In genomic region chr2:109162999-109163398, GRCh38 we compare ENCODE assay signal across 13 cellular contexts. TPM values are rescaled to one million over a fixed set of nuclear protein-coding genes. Genes with fewer than 3 reads are reported as not detected.
A peak's percentile ranks its signal among the peaks of the same experiment; 100 is the strongest.
DNase-seq lines count a peak whose midpoint lies in the region; ATAC-seq, FAIRE-seq and TF ChIP-seq lines count a peak whose summit lies in the region.
"Had no signal": no experiment of that assay in that cellular context is flagged by ENCODE, and none has a peak within 500 bp of the region (broad histone marks: within the 10 kb centered on the region; RNA-seq: fewer than 3 reads in every experiment).

No MANE protein-coding gene starts in this region.

- 26% methylated on average over 7 of the region's 7 CpGs for WGBS in right cardiac atrium

- no peak overlapping the region for H3K27ac ChIP-seq in astrocyte (ENCODE audit: low read depth, low read length)
- no peak overlapping the region for H3K27ac ChIP-seq in right cardiac atrium (ENCODE audit: low read length)

- no peaks in the 10 kb centered on the region for H3K9me3 ChIP-seq in astrocyte (ENCODE audit: insufficient read depth, low read depth, low read length)
- no peaks in the 10 kb centered on the region for H3K9me3 ChIP-seq in right cardiac atrium (ENCODE audit: control insufficient read depth, low read length)

- no peaks in the 10 kb centered on the region for H3K36me3 ChIP-seq in astrocyte (ENCODE audit: insufficient read depth, low read length)

- H3K4me2 ChIP-seq in astrocyte (ENCODE audit: low read length): peak overlapping the region; percentile 14

- intact Hi-C loops in right cardiac atrium (cut with DNase I): no loop called here

- H3K79me2 ChIP-seq in astrocyte (ENCODE audit: insufficient read depth, low read length): peaks cover 10% of the 10 kb centered on the region

- H2AFZ ChIP-seq in astrocyte (ENCODE audit: low read depth, low read length): no peak overlapping the region

- H3K36me3 Mint-ChIP-seq in astrocyte (ENCODE audit: low read depth, unreplicated experiment) (peaks cover 15% of the 10 kb centered on the region), immature natural killer cell (no peaks in the 10 kb centered on the region)
- H3K36me3 Mint-ChIP-seq: activated naive CD8-positive, alpha-beta T cell treated with anti-CD3 and anti-CD28 coated beads, Interleukin-2, amount 10 ng/mL, durations not matched to agents 7 days and 5 days had no signal

- TF ChIP-seq POLR2A in GM12892 (IDR thresholded peaks at IDR 0.05; ENCODE audit: low read depth, low read length): no peak

- H4K20me1 ChIP-seq in astrocyte (ENCODE audit: insufficient read depth, low read length): peaks cover 31% of the 10 kb centered on the region

- H3K4me1 Mint-ChIP-seq in astrocyte (ENCODE audit: low read depth, unreplicated experiment) (peaks cover 30% of the 10 kb centered on the region), immature natural killer cell (no peaks in the 10 kb centered on the region)

- TF ChIP-seq CTCF in astrocyte (IDR thresholded peaks at IDR 0.05; ENCODE audit: insufficient read depth, low read depth, low read length): no peak

- DNase-seq in DMS153 treated with DMSO at 0.1 percent for 48 hours (lab: John Stamatoyannopoulos, UW; ENCODE audit: unreplicated experiment) (peak; percentile 44), NCI-H2081 treated with DMSO at 0.1 percent for 48 hours (lab: John Stamatoyannopoulos, UW) (peak; percentile 42), astrocyte (ENCODE audit: low read depth) (peak; percentile 78), right cardiac atrium (peak; percentile 69 to 83 (median 74)), NCI-H1930 (lab: John Stamatoyannopoulos, UW) (no peak), GM12892 (ENCODE audit: insufficient read length) (no peak), immature natural killer cell (no peak)
- DNase-seq: activated CD8-positive, alpha-beta T cell treated with anti-CD3 and anti-CD28 coated beads, Interleukin-2, amount 10 ng/mL, durations not matched to agents 7 days and 5 days; activated naive CD8-positive, alpha-beta T cell treated with anti-CD3 and anti-CD28 coated beads, Interleukin-2, amount 10 ng/mL, durations not matched to agents 7 days and 5 days; nephron progenitor cell; stimulated activated naive CD4-positive, alpha-beta T cell treated with Interleukin-2 at 50 U/mL for 16 hours; T-helper 9 cell had no signal

- no peak overlapping the region for H3K4me3 ChIP-seq in astrocyte (ENCODE audit: insufficient read depth, low read depth, low read length)
- H3K4me3 ChIP-seq in right cardiac atrium (ENCODE audit: low read length): no peak overlapping the region

- H3K9ac ChIP-seq in astrocyte (ENCODE audit: low read length): no peak overlapping the region

- peaks cover 23% of the 10 kb centered on the region for H3K27me3 Mint-ChIP-seq in astrocyte (ENCODE audit: low read depth, unreplicated experiment)
- peaks cover 2 to 15% (median 7%) of the 10 kb centered on the region in 3 donors for H3K27me3 Mint-ChIP-seq in immature natural killer cell (ENCODE audit: low read depth in 3 of 3)
- H3K27me3 Mint-ChIP-seq: activated naive CD8-positive, alpha-beta T cell treated with anti-CD3 and anti-CD28 coated beads, Interleukin-2, amount 10 ng/mL, durations not matched to agents 7 days and 5 days had no signal

- H3K27ac Mint-ChIP-seq in astrocyte (ENCODE audit: unreplicated experiment) (no peak overlapping the region), immature natural killer cell (no peak overlapping the region)
- H3K27ac Mint-ChIP-seq: activated CD8-positive, alpha-beta T cell treated with anti-CD3 and anti-CD28 coated beads, Interleukin-2, amount 10 ng/mL, durations not matched to agents 7 days and 5 days; activated naive CD8-positive, alpha-beta T cell treated with anti-CD3 and anti-CD28 coated beads, Interleukin-2, amount 10 ng/mL, durations not matched to agents 7 days and 5 days; nephron progenitor cell had no signal

- ATAC-seq in right cardiac atrium (peak; percentile 69 to 80), HG03139 (IDR thresholded peaks at IDR 0.05; ENCODE audit: unreplicated experiment) (no peak)
- ATAC-seq: activated CD8-positive, alpha-beta T cell treated with anti-CD3 and anti-CD28 coated beads, Interleukin-2, amount 10 ng/mL, durations not matched to agents 7 days and 5 days had no signal

- H3K27me3 ChIP-seq in astrocyte (ENCODE audit: insufficient read depth, low read length) (no peaks in the 10 kb centered on the region), right cardiac atrium (ENCODE audit: control insufficient read depth, insufficient read depth) (no peaks in the 10 kb centered on the region)

- H3K4me1 ChIP-seq in astrocyte (ENCODE audit: insufficient read depth, low read length): peaks cover 31% of the 10 kb centered on the region
- peaks cover 14% of the 10 kb centered on the region for H3K4me1 ChIP-seq in right cardiac atrium (ENCODE audit: control insufficient read depth, insufficient read depth, low read length)

- H3K9me3 Mint-ChIP-seq in astrocyte (ENCODE audit: unreplicated experiment): peaks cover 3% of the 10 kb centered on the region
- H3K9me3 Mint-ChIP-seq in immature natural killer cell: no peaks in the 10 kb centered on the region

- FAIRE-seq in astrocyte (lab: Jason Lieb, UNC) (no peak), GM12892 (lab: Jason Lieb, UNC) (no peak)

- H3K4me3 Mint-ChIP-seq in astrocyte (ENCODE audit: unreplicated experiment) (peak overlapping the region; percentile 34), immature natural killer cell (no peak overlapping the region)
- H3K4me3 Mint-ChIP-seq: activated CD8-positive, alpha-beta T cell treated with anti-CD3 and anti-CD28 coated beads, Interleukin-2, amount 10 ng/mL, durations not matched to agents 7 days and 5 days; activated naive CD8-positive, alpha-beta T cell treated with anti-CD3 and anti-CD28 coated beads, Interleukin-2, amount 10 ng/mL, durations not matched to agents 7 days and 5 days; nephron progenitor cell had no signal

RNA-seq across cellular contexts. Expression of gene SH3RF3, which starts 34.0 kb away (rescaled TPM):
- total RNA-seq in astrocyte (7.2 and 7.3 TPM in 2 replicates), right cardiac atrium (1 to 10 TPM; 7.2 to 8.8 (median 8.1) TPM)
- polyA plus RNA-seq in right cardiac atrium (5.7 TPM), immature natural killer cell (not detected)
- 0.45 TPM for polyA plus RNA-seq in GM12892 (2012; ENCODE audit: missing spikeins)

Comparison
In these comparisons a context has a peak if more than half of its experiments do, and no peak if none do; other contexts are left out.
1. DNase-seq: peak in DMS153 treated with DMSO at 0.1 percent for 48 hours (single experiment), NCI-H2081 treated with DMSO at 0.1 percent for 48 hours (single experiment), astrocyte (single experiment) and right cardiac atrium (3 of 3); none in NCI-H1930 (0 of 2), GM12892 (single experiment) and immature natural killer cell (0 of 3).